Comparison of ENCODE assay signal across 1 cellular context in the genomic region with DNA sequence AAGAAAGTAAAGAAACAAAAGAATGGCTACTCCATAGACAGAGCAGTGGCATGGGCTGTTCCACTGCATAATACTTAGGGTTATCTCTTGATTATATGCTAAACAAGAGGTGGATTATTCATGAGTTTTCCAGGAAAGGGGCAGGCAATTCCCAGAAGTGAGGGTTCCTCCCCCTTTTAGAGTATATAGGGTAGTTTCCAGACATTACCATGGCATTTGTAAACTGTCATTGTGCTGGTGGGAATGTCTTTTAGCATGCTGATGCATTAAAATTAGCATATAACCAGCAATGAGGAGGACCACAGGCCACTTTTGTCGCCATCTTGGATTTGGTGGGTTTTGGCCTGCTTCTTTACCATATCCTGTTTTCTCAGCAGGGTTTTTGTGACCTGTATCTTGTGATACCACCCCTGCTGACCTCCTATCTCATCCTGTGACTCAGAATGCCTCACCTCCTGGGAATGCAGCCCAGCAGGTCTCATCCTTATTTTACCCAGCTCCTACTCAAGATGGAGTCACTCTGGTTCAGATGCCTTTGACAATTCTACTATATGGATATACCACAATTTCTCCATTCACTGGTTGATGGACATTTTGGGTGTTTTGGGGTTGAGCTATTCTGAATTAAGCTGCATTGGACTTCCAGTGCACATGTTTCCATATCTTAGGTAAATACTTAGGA.
TF ChIP-seq lines count a peak whose summit lies in the region.

No MANE protein-coding gene starts in this region.

TF ChIP-seq in GM23338, 12 proteins besides CTCF, POLR2A, EP300 and RAD21 (continued from another document):
- TF ChIP-seq, protein P1, sequence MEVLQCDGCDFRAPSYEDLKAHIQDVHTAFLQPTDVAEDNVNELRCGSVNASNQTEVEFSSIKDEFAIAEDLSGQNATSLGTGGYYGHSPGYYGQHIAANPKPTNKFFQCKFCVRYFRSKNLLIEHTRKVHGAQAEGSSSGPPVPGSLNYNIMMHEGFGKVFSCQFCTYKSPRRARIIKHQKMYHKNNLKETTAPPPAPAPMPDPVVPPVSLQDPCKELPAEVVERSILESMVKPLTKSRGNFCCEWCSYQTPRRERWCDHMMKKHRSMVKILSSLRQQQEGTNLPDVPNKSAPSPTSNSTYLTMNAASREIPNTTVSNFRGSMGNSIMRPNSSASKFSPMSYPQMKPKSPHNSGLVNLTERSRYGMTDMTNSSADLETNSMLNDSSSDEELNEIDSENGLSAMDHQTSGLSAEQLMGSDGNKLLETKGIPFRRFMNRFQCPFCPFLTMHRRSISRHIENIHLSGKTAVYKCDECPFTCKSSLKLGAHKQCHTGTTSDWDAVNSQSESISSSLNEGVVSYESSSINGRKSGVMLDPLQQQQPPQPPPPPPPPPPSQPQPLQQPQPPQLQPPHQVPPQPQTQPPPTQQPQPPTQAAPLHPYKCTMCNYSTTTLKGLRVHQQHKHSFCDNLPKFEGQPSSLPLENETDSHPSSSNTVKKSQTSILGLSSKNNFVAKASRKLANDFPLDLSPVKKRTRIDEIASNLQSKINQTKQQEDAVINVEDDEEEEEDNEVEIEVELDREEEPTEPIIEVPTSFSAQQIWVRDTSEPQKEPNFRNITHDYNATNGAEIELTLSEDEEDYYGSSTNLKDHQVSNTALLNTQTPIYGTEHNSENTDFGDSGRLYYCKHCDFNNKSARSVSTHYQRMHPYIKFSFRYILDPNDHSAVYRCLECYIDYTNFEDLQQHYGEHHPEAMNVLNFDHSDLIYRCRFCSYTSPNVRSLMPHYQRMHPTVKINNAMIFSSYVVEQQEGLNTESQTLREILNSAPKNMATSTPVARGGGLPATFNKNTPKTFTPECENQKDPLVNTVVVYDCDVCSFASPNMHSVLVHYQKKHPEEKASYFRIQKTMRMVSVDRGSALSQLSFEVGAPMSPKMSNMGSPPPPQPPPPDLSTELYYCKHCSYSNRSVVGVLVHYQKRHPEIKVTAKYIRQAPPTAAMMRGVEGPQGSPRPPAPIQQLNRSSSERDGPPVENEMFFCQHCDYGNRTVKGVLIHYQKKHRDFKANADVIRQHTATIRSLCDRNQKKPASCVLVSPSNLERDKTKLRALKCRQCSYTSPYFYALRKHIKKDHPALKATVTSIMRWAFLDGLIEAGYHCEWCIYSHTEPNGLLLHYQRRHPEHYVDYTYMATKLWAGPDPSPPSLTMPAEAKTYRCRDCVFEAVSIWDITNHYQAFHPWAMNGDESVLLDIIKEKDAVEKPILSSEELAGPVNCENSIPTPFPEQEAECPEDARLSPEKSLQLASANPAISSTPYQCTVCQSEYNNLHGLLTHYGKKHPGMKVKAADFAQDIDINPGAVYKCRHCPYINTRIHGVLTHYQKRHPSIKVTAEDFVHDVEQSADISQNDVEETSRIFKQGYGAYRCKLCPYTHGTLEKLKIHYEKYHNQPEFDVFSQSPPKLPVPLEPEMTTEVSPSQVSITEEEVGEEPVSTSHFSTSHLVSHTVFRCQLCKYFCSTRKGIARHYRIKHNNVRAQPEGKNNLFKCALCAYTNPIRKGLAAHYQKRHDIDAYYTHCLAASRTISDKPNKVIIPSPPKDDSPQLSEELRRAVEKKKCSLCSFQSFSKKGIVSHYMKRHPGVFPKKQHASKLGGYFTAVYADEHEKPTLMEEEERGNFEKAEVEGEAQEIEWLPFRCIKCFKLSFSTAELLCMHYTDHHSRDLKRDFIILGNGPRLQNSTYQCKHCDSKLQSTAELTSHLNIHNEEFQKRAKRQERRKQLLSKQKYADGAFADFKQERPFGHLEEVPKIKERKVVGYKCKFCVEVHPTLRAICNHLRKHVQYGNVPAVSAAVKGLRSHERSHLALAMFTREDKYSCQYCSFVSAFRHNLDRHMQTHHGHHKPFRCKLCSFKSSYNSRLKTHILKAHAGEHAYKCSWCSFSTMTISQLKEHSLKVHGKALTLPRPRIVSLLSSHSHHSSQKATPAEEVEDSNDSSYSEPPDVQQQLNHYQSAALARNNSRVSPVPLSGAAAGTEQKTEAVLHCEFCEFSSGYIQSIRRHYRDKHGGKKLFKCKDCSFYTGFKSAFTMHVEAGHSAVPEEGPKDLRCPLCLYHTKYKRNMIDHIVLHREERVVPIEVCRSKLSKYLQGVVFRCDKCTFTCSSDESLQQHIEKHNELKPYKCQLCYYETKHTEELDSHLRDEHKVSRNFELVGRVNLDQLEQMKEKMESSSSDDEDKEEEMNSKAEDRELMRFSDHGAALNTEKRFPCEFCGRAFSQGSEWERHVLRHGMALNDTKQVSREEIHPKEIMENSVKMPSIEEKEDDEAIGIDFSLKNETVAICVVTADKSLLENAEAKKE (CRISPR knock-in tag; IDR thresholded peaks at IDR 0.05): peak; percentile 83
